ENCODE assay signal across 9 cellular contexts in the genomic region with DNA sequence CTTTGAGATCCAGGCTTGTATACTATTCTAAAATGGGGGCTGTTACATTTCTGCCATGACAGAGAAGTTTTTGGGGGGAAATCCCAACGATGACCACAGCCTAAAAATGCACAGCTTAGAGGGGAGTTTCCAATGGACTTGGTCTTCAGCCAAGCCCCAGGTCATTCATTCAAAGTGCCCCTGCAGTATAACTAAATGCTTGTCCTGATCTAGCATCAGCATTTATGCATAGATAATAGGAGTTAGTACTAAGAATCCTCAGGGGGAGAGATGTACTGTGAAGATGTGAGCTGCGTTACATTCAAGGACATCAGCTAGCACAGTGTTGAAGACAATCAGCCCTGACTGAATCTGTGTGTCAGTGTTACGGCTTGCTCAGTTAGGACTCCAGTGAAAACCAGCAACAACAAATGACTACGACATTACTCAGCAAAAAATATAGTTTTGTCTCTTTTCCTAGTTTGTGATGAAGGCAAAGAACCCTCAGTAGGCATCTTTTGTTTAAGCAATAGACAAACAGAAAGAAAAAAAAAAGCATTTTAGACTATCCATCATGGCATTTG.
DNase-seq lines count a peak whose midpoint lies in the region; ATAC-seq and TF ChIP-seq lines count a peak whose summit lies in the region.
"Had no signal": no experiment of that assay in that cellular context is flagged by ENCODE, and none has a peak within 500 bp of the region (broad histone marks: within the 10 kb centered on the region; RNA-seq: fewer than 3 reads in every experiment).

No MANE protein-coding gene starts in this region.

- H3K27ac ChIP-seq in transverse colon, result no peak overlapping the region

- POLR2A ChIA-PET in WTC11 (lab: Charles Lee), result no interaction called here

- in situ Hi-C loops in transverse colon (cut with MboI; ENCODE audit: low pct_ligation_motif_present in 1 of 4, low pct_unique_long_range_greater_than_20kb in 1 of 4, low sequenced_read_pairs in 3 of 4), result no loop called here

- ATAC-seq in GM18505 (IDR thresholded peaks at IDR 0.05; ENCODE audit: unreplicated experiment) (peak; percentile 61), GM21717 (IDR thresholded peaks at IDR 0.05; ENCODE audit: unreplicated experiment) (peak; percentile 53), WTC11 (no peak)
- ATAC-seq: Panc1 had no signal

- H3K36me3 ChIP-seq in transverse colon, result no peaks in the 10 kb centered on the region

- no peaks in the 10 kb centered on the region for H3K27me3 ChIP-seq in transverse colon

- H3K4me1 ChIP-seq in transverse colon, result peaks cover 0 to 8% (median 0%) of the 10 kb centered on the region in 4 donors

- H3K4me3 ChIP-seq in transverse colon, result no peak overlapping the region

- H3K27me3 Mint-ChIP-seq in WTC11 (ENCODE audit: low read depth), result no peaks in the 10 kb centered on the region

- DNase-seq in M059J (ENCODE audit: low read depth), result peak; percentile 65
- peak; percentile 78 for DNase-seq in iris pigment epithelial cell (ENCODE audit: low read depth)
- no peak for DNase-seq in D341Med (ENCODE audit: low spot score)
- no peak for DNase-seq in transverse colon
- DNase-seq in WTC11 (ENCODE audit: low spot score), result no peak
- no peak for DNase-seq in globus pallidus (ENCODE audit: low spot score)

- no peaks in the 10 kb centered on the region for H3K36me3 Mint-ChIP-seq in WTC11

- intact Hi-C loops in transverse colon (cut with DNase I; ENCODE audit: low total_unique reads), result no loop called here

- TF ChIP-seq POLR2A in GM18505 (IDR thresholded peaks at IDR 0.05; ENCODE audit: borderline replicate concordance, extremely low read depth, insufficient read depth, insufficient read length) (no peak), transverse colon (IDR thresholded peaks at IDR 0.05) (no peak)

- H3K27ac Mint-ChIP-seq in WTC11, result no peak overlapping the region

- TF ChIP-seq CTCF in transverse colon (IDR thresholded peaks at IDR 0.05) (no peak), WTC11 (IDR thresholded peaks at IDR 0.05) (no peak)

- no peak overlapping the region for H3K4me3 Mint-ChIP-seq in WTC11

- CTCF ChIA-PET in WTC11 (lab: Charles Lee), result no interaction called here

- no peak for TF ChIP-seq EP300 in transverse colon (IDR thresholded peaks at IDR 0.05; ENCODE audit: low read depth)

- 63 to 70% methylated on average over 4 of the region's 4 CpGs for WGBS in transverse colon (ENCODE audit: low coverage in 1 of 2), 2 donors

- H3K9me3 ChIP-seq in transverse colon, result no peaks in the 10 kb centered on the region

- no peaks in the 10 kb centered on the region for H3K9me3 Mint-ChIP-seq in WTC11

- peaks cover 6% of the 10 kb centered on the region for H3K4me1 Mint-ChIP-seq in WTC11

TF ChIP-seq in WTC11, 78 proteins besides CTCF, POLR2A, EP300 and RAD21:
- TF ChIP-seq MYBL2 (CRISPR knock-in tag; IDR thresholded peaks at IDR 0.05) (no peak), KAT7 (CRISPR knock-in tag; IDR thresholded peaks at IDR 0.05; ENCODE audit: borderline replicate concordance) (no peak), IRF1 (CRISPR knock-in tag; IDR thresholded peaks at IDR 0.05) (no peak), SMAD4 (CRISPR knock-in tag; IDR thresholded peaks at IDR 0.05) (no peak), ZNF423 (CRISPR knock-in tag; IDR thresholded peaks at IDR 0.05) (no peak), JUN (CRISPR knock-in tag; IDR thresholded peaks at IDR 0.05) (no peak), CREM (CRISPR knock-in tag; IDR thresholded peaks at IDR 0.05) (no peak), JAZF1 (CRISPR knock-in tag; IDR thresholded peaks at IDR 0.05) (no peak), ZNF138 (CRISPR knock-in tag; conservative IDR thresholded peaks at IDR 0.05) (no peak), NR1H2 (CRISPR knock-in tag; IDR thresholded peaks at IDR 0.05) (no peak), SOX15 (CRISPR knock-in tag; IDR thresholded peaks at IDR 0.05) (no peak), ZNF317 (CRISPR knock-in tag; IDR thresholded peaks at IDR 0.05; ENCODE audit: borderline replicate concordance, low read depth) (no peak)
- TF ChIP-seq, protein P1, sequence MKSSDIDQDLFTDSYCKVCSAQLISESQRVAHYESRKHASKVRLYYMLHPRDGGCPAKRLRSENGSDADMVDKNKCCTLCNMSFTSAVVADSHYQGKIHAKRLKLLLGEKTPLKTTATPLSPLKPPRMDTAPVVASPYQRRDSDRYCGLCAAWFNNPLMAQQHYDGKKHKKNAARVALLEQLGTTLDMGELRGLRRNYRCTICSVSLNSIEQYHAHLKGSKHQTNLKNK (CRISPR knock-in tag; IDR thresholded peaks at IDR 0.05), result no peak
- TF ChIP-seq, protein P2, sequence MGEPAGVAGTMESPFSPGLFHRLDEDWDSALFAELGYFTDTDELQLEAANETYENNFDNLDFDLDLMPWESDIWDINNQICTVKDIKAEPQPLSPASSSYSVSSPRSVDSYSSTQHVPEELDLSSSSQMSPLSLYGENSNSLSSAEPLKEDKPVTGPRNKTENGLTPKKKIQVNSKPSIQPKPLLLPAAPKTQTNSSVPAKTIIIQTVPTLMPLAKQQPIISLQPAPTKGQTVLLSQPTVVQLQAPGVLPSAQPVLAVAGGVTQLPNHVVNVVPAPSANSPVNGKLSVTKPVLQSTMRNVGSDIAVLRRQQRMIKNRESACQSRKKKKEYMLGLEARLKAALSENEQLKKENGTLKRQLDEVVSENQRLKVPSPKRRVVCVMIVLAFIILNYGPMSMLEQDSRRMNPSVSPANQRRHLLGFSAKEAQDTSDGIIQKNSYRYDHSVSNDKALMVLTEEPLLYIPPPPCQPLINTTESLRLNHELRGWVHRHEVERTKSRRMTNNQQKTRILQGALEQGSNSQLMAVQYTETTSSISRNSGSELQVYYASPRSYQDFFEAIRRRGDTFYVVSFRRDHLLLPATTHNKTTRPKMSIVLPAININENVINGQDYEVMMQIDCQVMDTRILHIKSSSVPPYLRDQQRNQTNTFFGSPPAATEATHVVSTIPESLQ (CRISPR knock-in tag; IDR thresholded peaks at IDR 0.05), result no peak

Comparison
In these comparisons a context has a peak if more than half of its experiments do, and no peak if none do; other contexts are left out.
1. DNase-seq: peak in M059J (single experiment) and iris pigment epithelial cell (single experiment); none in D341Med (single experiment), transverse colon (single experiment), WTC11 (single experiment) and globus pallidus (single experiment).